In genomic region chr4:155514628-155515027, GRCh38 we compare ENCODE assay signal across 7 cellular contexts.
"Had no signal": no experiment of that assay in that cellular context is flagged by ENCODE, and none has a peak within 500 bp of the region (broad histone marks: within the 10 kb centered on the region; RNA-seq: fewer than 3 reads in every experiment).

No MANE protein-coding gene starts in this region.

- H3K9ac ChIP-seq: GM23248 had no signal

- H3K4me3 ChIP-seq: GM23248, HAP-1 had no signal

- H3K27ac ChIP-seq: GM23248 had no signal

- ATAC-seq: HCT116 had no signal

- H3K9me3 ChIP-seq: HAP-1 had no signal

- DNase-seq: GM23248, GOT3, H7, HFFc6, IMR-90 had no signal

- H3K36me3 ChIP-seq: HAP-1 had no signal

- H3K4me1 ChIP-seq: HAP-1 had no signal

- H2AFZ ChIP-seq: GM23248 had no signal
